15 cellular contexts compared by ENCODE assay signal in the genomic region with DNA sequence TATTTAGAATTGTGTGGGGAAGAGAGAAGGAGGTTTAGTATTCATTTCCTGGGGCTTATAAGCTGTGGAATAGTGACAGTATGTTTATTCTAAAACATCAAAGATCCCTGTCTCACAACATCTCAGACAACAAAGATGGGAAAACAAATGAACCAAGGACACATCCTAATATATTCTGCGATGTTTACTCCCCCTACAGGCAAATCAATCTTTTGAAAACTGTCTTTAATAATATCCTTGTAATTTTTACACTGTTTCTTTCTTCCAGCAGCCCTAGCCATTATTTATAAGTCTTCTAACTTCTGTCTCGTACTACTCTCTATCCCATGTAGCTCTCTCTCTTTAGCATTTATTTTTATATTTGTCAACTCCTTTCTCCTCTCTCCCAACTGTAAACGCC. TPM values are rescaled to one million over a fixed set of nuclear protein-coding genes. Genes with fewer than 3 reads are reported as not detected.
DNase-seq lines count a peak whose midpoint lies in the region; ATAC-seq, FAIRE-seq and TF ChIP-seq lines count a peak whose summit lies in the region.
"Had no signal": no experiment of that assay in that cellular context is flagged by ENCODE, and none has a peak within 500 bp of the region (broad histone marks: within the 10 kb centered on the region; RNA-seq: fewer than 3 reads in every experiment).

No MANE protein-coding gene starts in this region.

- H2BK20ac ChIP-seq in IMR-90 (ENCODE audit: low read depth, low read length) = no peak overlapping the region

- H3K9me3 ChIP-seq in IMR-90 (ENCODE audit: control insufficient read depth, insufficient read depth, low read length) (no peaks in the 10 kb centered on the region), neural progenitor cell (ENCODE audit: low read depth) (no peaks in the 10 kb centered on the region)
- H3K9me3 ChIP-seq: esophagus squamous epithelium had no signal

- H2BK5ac ChIP-seq in IMR-90 (ENCODE audit: low read depth, low read length, poor library complexity, severe bottlenecking) = no peak overlapping the region

- TF ChIP-seq RAD21 in IMR-90 (IDR thresholded peaks at IDR 0.05; ENCODE audit: low read length) = peak; percentile 22; the same call in 1 of the 2 replicates

- POLR2A ChIA-PET in IMR-90 (lab: Charles Lee; ENCODE audit: unreplicated experiment) = no interaction called here

- H4K20me1 ChIP-seq in IMR-90 (ENCODE audit: insufficient read depth, low read length) (no peaks in the 10 kb centered on the region), neural progenitor cell (ENCODE audit: low read depth) (no peaks in the 10 kb centered on the region)

- no peak overlapping the region for H2AFZ ChIP-seq in IMR-90 (replicated peaks; ENCODE audit: low read length, poor library complexity)
- H2AFZ ChIP-seq in neural progenitor cell (replicated peaks) = no peak overlapping the region

- H3K23ac ChIP-seq in IMR-90 (ENCODE audit: low read depth, low read length) = no peak overlapping the region

- H3K27ac ChIP-seq in IMR-90 (ENCODE audit: insufficient read depth, low read length) = no peak overlapping the region
- H3K27ac ChIP-seq in neural progenitor cell = no peak overlapping the region
- H3K27ac ChIP-seq: esophagus squamous epithelium had no signal

- ATAC-seq in IMR-90 (ENCODE audit: low read depth) = no peak
- ATAC-seq in HG03175 (IDR thresholded peaks at IDR 0.05; ENCODE audit: unreplicated experiment) = no peak
- ATAC-seq in GM18505 (IDR thresholded peaks at IDR 0.05; ENCODE audit: unreplicated experiment) = no peak

- no peak overlapping the region for H2BK15ac ChIP-seq in IMR-90 (ENCODE audit: low read depth, low read length)

- dilution Hi-C loops in IMR-90 (cut with HindIII; ENCODE audit: low sequenced_read_pairs, unreplicated experiment) = no loop called here

- BruUV-seq in IMR-90 (replicated peaks; lab: Mats Ljungman, UMichigan) = no TSS peak

- H3K27me3 ChIP-seq in IMR-90 (ENCODE audit: control insufficient read depth, insufficient read depth, low read length) = peaks cover 1% of the 10 kb centered on the region; the same call in 1 of the 2 replicates
- no peaks in the 10 kb centered on the region for H3K27me3 ChIP-seq in bronchial epithelial cell (ENCODE audit: control insufficient read depth, insufficient read depth, low read length)
- peaks cover 68% of the 10 kb centered on the region for H3K27me3 ChIP-seq in neural progenitor cell
- H3K27me3 ChIP-seq: esophagus squamous epithelium had no signal

- H2AK5ac ChIP-seq in IMR-90 (ENCODE audit: low read depth, low read length) = no peak overlapping the region

- peak; percentile 7 for DNase-seq in DMS53 (lab: John Stamatoyannopoulos, UW)
- no peak for DNase-seq in DMS53 treated with DMSO at 0.1 percent for 48 hours (lab: John Stamatoyannopoulos, UW; ENCODE audit: unreplicated experiment)
- no peak for DNase-seq in IMR-90
- DNase-seq in bronchial epithelial cell (ENCODE audit: low read depth) = no peak
- no peak for DNase-seq in neural progenitor cell (ENCODE audit: low spot score)
- DNase-seq in NCI-H1417 treated with DMSO at 0.1 percent for 48 hours (lab: John Stamatoyannopoulos, UW) = no peak
- DNase-seq: activated CD4-positive, alpha-beta T cell treated with anti-CD3 and anti-CD28 coated beads, Interleukin-2, amount 10 ng/mL, durations not matched to agents 24 days and 14 days; DMS153; esophagus squamous epithelium; NCI-H2029 had no signal

- no peak overlapping the region for H2AK9ac ChIP-seq in IMR-90 (replicated peaks; ENCODE audit: low read depth, low read length, poor library complexity)

- H3K36me3 Mint-ChIP-seq in neural progenitor cell = no peaks in the 10 kb centered on the region

- H3K4me1 Mint-ChIP-seq in neural progenitor cell = peaks cover 37% of the 10 kb centered on the region
- H3K4me1 Mint-ChIP-seq: activated CD4-positive, alpha-beta T cell treated with anti-CD3 and anti-CD28 coated beads, Interleukin-2, amount 10 ng/mL, durations not matched to agents 24 days and 14 days had no signal

- peak; percentile 24; the same call in 1 of the 2 replicates for TF ChIP-seq CTCF in IMR-90 (conservative IDR thresholded peaks at IDR 0.05; ENCODE audit: low read depth, low read length)
- TF ChIP-seq CTCF in bronchial epithelial cell (IDR thresholded peaks at IDR 0.05; ENCODE audit: insufficient read depth, low read length, severe bottlenecking) = peak; percentile 5
- peak; percentile 28 for TF ChIP-seq CTCF in neural progenitor cell (IDR thresholded peaks at IDR 0.05)

- no peak overlapping the region for H2BK120ac ChIP-seq in IMR-90 (ENCODE audit: low read depth, low read length)

- CTCF ChIA-PET in IMR-90 (lab: Yijun Ruan, JAX) = no interaction called here

- H3K4me3 ChIP-seq in IMR-90 (ENCODE audit: insufficient read depth, low read depth, low read length) = no peak overlapping the region
- no peak overlapping the region for H3K4me3 ChIP-seq in bronchial epithelial cell (ENCODE audit: low read depth, low read length)
- H3K4me3 ChIP-seq in neural progenitor cell = no peak overlapping the region
- H3K4me3 ChIP-seq: esophagus squamous epithelium had no signal

- peaks cover 4% of the 10 kb centered on the region for H3K27me3 Mint-ChIP-seq in neural progenitor cell (ENCODE audit: insufficient read depth, low read depth)

- no peaks in the 10 kb centered on the region for H3F3A ChIP-seq in neural progenitor cell (ENCODE audit: low read depth)

- H3K14ac ChIP-seq in IMR-90 (replicated peaks; ENCODE audit: low read depth, low read length) = no peak overlapping the region

- H4K5ac ChIP-seq in IMR-90 (ENCODE audit: low read depth, low read length) = no peak overlapping the region

- H3K4me1 ChIP-seq in IMR-90 (ENCODE audit: control insufficient read depth, insufficient read depth, low read length) (no peaks in the 10 kb centered on the region), neural progenitor cell (peaks cover 8% of the 10 kb centered on the region)
- H3K4me1 ChIP-seq: esophagus squamous epithelium had no signal

- H3K4me3 Mint-ChIP-seq in neural progenitor cell = no peak overlapping the region
- H3K4me3 Mint-ChIP-seq: activated CD4-positive, alpha-beta T cell treated with anti-CD3 and anti-CD28 coated beads, Interleukin-2, amount 10 ng/mL, durations not matched to agents 24 days and 14 days had no signal

- no peak overlapping the region for H3K56ac ChIP-seq in IMR-90 (ENCODE audit: extremely low read depth, insufficient read depth, low read length)

- H3K18ac ChIP-seq in IMR-90 (ENCODE audit: low read depth, low read length) = no peak overlapping the region

- no peaks in the 10 kb centered on the region for H3K9me1 ChIP-seq in IMR-90 (ENCODE audit: insufficient read depth, low read length)

- no peak overlapping the region for H4K91ac ChIP-seq in IMR-90 (ENCODE audit: insufficient read depth, low read depth, low read length)

- H3K79me2 ChIP-seq in neural progenitor cell (ENCODE audit: low read depth) = no peaks in the 10 kb centered on the region

- TF ChIP-seq POLR2A in IMR-90 (IDR thresholded peaks at IDR 0.05; ENCODE audit: low read depth, low read length) = no peak
- TF ChIP-seq POLR2A in GM18505 (IDR thresholded peaks at IDR 0.05; ENCODE audit: borderline replicate concordance, extremely low read depth, insufficient read depth, insufficient read length) = no peak

- in situ Hi-C loops in IMR-90 (cut with MboI; ENCODE audit: low sequenced_read_pairs) = no loop called here

- no peaks in the 10 kb centered on the region for H3K79me1 ChIP-seq in IMR-90 (ENCODE audit: low read depth in 1 of 2, low read length in 2 of 2)

- intact Hi-C loops in IMR-90 (cut with micrococcal nuclease) = loop anchor here (5.0 kb wide), 1 partner anchor 67 kb away; no protein-coding TSS in a partner anchor

- no peak for FAIRE-seq in bronchial epithelial cell (lab: Jason Lieb, UNC)

- no peak overlapping the region for H3K4ac ChIP-seq in IMR-90 (ENCODE audit: low read depth, low read length)

- no peak overlapping the region for H3K27ac Mint-ChIP-seq in neural progenitor cell
- H3K27ac Mint-ChIP-seq: activated CD4-positive, alpha-beta T cell treated with anti-CD3 and anti-CD28 coated beads, Interleukin-2, amount 10 ng/mL, durations not matched to agents 24 days and 14 days had no signal

- WGBS in IMR-90 (ENCODE audit: extremely low coverage in 2 of 2, insufficient read length in 1 of 2), 2 experiments = no CpG with 5 or more reads among the region's 3 CpGs

- H4K8ac ChIP-seq in IMR-90 (ENCODE audit: low read depth in 2 of 2, low read length in 2 of 2) = no peak overlapping the region

- peaks cover 6% of the 10 kb centered on the region for H3K9me3 Mint-ChIP-seq in neural progenitor cell

- H3K4me2 ChIP-seq in IMR-90 (ENCODE audit: low read depth, low read length) (no peak overlapping the region), neural progenitor cell (no peak overlapping the region)

- H3K9ac ChIP-seq in IMR-90 (ENCODE audit: low read depth, low read length) (no peak overlapping the region), neural progenitor cell (no peak overlapping the region)

- H3K36me3 ChIP-seq in IMR-90 (ENCODE audit: control insufficient read depth, insufficient read depth, low read length) (no peaks in the 10 kb centered on the region), bronchial epithelial cell (ENCODE audit: control insufficient read depth, insufficient read depth, low read length) (no peaks in the 10 kb centered on the region), neural progenitor cell (no peaks in the 10 kb centered on the region)
- H3K36me3 ChIP-seq: esophagus squamous epithelium had no signal

TF ChIP-seq in IMR-90, 13 proteins besides CTCF, POLR2A, EP300 and RAD21:
- TF ChIP-seq MAZ (IDR thresholded peaks at IDR 0.05; ENCODE audit: borderline replicate concordance, low read depth, low read length) (no peak), CHD1 (IDR thresholded peaks at IDR 0.05; ENCODE audit: low read depth, low read length) (no peak), FOS (IDR thresholded peaks at IDR 0.05; ENCODE audit: low read depth, low read length) (no peak), CEBPB (IDR thresholded peaks at IDR 0.05; ENCODE audit: low read depth, low read length) (no peak), RCOR1 (IDR thresholded peaks at IDR 0.05; ENCODE audit: insufficient replicate concordance, low read length) (no peak)
TF ChIP-seq in IMR-90: peak in this region for 0.

RNA-seq across cellular contexts. Expression of a gene that starts 33.5 kb away (rescaled TPM):
- total RNA-seq in IMR-90 (2012; rRNA removed) = not detected in 2 replicates
- not detected in 2 replicates for polyA plus RNA-seq in IMR-90 (2012; rRNA removed)
- not detected in 2 replicates for polyA plus RNA-seq in IMR-90 (2012; cell fraction: cytosol; rRNA removed)
- not detected in 2 replicates for polyA plus RNA-seq in IMR-90 (2012; cell fraction: nucleus; rRNA removed; ENCODE audit: low replicate concordance)
- not detected in 2 replicates for total RNA-seq in bronchial epithelial cell
- total RNA-seq in neural progenitor cell (ENCODE audit: low replicate concordance) = not detected in 2 replicates
- total RNA-seq: A172; activated CD4-positive, alpha-beta T cell treated with anti-CD3 and anti-CD28 coated beads, Interleukin-2, amount 10 ng/mL, durations not matched to agents 24 days and 14 days; esophagus squamous epithelium; T-helper 1 cell treated with Interleukin-12 subunit alpha and Interleukin-12 subunit beta and Interleukin-4 antibody, amounts not matched to agents 30 ng/mL and 1 ng/mL, for 36 hours had no signal
- polyA plus RNA-seq: thymus had no signal
